In the genomic region with DNA sequence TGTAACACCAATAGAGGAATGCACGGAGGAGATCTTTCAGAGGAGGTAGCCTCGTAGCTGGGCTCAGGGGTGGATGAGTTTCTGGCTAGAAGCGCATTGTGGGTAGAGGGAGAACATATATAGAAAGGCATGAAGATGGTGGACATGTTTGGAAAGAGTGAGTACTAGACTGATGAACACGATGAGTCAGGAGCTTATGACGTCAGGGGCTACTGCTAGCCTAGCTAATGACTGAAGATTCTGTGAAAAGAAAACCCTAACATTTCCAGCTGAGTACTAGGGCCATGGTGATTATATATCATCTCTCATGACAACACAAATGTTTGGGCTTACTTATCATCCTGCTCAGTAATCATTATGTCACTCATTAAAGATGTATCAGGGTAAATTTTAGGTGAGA, we compare ENCODE assay signal across 11 cellular contexts. TPM values are rescaled to one million over a fixed set of nuclear protein-coding genes. Genes with fewer than 3 reads are reported as not detected.
A peak's percentile ranks its signal among the peaks of the same experiment; 100 is the strongest.
DNase-seq lines count a peak whose midpoint lies in the region; ATAC-seq and TF ChIP-seq lines count a peak whose summit lies in the region.
"Had no signal": no experiment of that assay in that cellular context is flagged by ENCODE, and none has a peak within 500 bp of the region (broad histone marks: within the 10 kb centered on the region; RNA-seq: fewer than 3 reads in every experiment).

No MANE protein-coding gene starts in this region.

- CTCF ChIA-PET in activated CD4-positive, alpha-beta T cell treated with anti-CD3 and anti-CD28 coated beads for 36 hours (lab: Charles Lee), result interaction anchor here (0.6 to 2.8 kb wide), 6 partner anchors 20 to 109 kb away, joined by 3 to 14 read pairs (median 7); a partner anchor contains a TSS

- H3K4me1 Mint-ChIP-seq in activated CD4-positive, alpha-beta T cell treated with anti-CD3 and anti-CD28 coated beads for 36 hours, result peaks cover 39% of the 10 kb centered on the region

- no peak for TF ChIP-seq CTCF in coronary artery (IDR thresholded peaks at IDR 0.05)

- H3K4me3 Mint-ChIP-seq in activated CD4-positive, alpha-beta T cell treated with anti-CD3 and anti-CD28 coated beads for 36 hours, result no peak overlapping the region

- H3K27me3 ChIP-seq in SJCRH30, result no peaks in the 10 kb centered on the region

- ATAC-seq in activated CD4-positive, alpha-beta T cell treated with anti-CD3 and anti-CD28 coated beads for 36 hours, result peak; percentile 59
- ATAC-seq in GM21576 (IDR thresholded peaks at IDR 0.05; ENCODE audit: unreplicated experiment), result no peak

- intact Hi-C loops in activated CD4-positive, alpha-beta T cell treated with anti-CD3 and anti-CD28 coated beads for 36 hours (cut with DNase I, micrococcal nuclease), result no loop called here

- peaks cover 6% of the 10 kb centered on the region for H3K9me3 Mint-ChIP-seq in activated CD4-positive, alpha-beta T cell treated with anti-CD3 and anti-CD28 coated beads for 36 hours (ENCODE audit: low read depth)

- H3K27ac ChIP-seq in coronary artery (no peak overlapping the region), SJCRH30 (no peak overlapping the region)

- peak overlapping the region; percentile 93 for H3K27ac Mint-ChIP-seq in activated CD4-positive, alpha-beta T cell treated with anti-CD3 and anti-CD28 coated beads for 36 hours

- H3K4me1 ChIP-seq in SJCRH30, result no peaks in the 10 kb centered on the region

- peaks cover 4% of the 10 kb centered on the region for H3K27me3 Mint-ChIP-seq in activated CD4-positive, alpha-beta T cell treated with anti-CD3 and anti-CD28 coated beads for 36 hours

- no peaks in the 10 kb centered on the region for H3K36me3 ChIP-seq in SJCRH30

- peaks cover 3% of the 10 kb centered on the region for H3K36me3 Mint-ChIP-seq in activated CD4-positive, alpha-beta T cell treated with anti-CD3 and anti-CD28 coated beads for 36 hours (ENCODE audit: low read depth)

- POLR2A ChIA-PET in activated CD4-positive, alpha-beta T cell treated with anti-CD3 and anti-CD28 coated beads for 36 hours (lab: Charles Lee), result interaction anchor here (0.6 kb wide), 1 partner anchor 70 kb away, joined by 3 read pairs; no protein-coding TSS in a partner anchor

- H3K4me3 ChIP-seq in coronary artery, result no peak overlapping the region
- H3K4me3 ChIP-seq in SJCRH30, result no peak overlapping the region

- H3K9me3 ChIP-seq in SJCRH30 (replicated peaks), result no peaks in the 10 kb centered on the region

- DNase-seq in activated CD4-positive, alpha-beta T cell treated with anti-CD3 and anti-CD28 coated beads for 36 hours, result peak; percentile 73
- no peak for DNase-seq in activated CD4-positive, alpha-beta T cell treated with anti-CD3 and anti-CD28 coated beads, Interleukin-2, amount 50 U/mL, for 1 hour
- DNase-seq in activated CD4-positive, alpha-beta T cell treated with anti-CD3 and anti-CD28 coated beads, Interleukin-2, amount 50 U/mL, for 4 hours, result peak; percentile 16 to 29
- peak; percentile 12 for DNase-seq in coronary artery (ENCODE audit: low spot score)
- DNase-seq in stimulated activated CD8-positive, alpha-beta memory T cell treated with anti-CD3 and anti-CD28 coated beads, Interleukin-15, amount 100 ng/mL, for 48 hours (ENCODE audit: low read depth in 2 of 2), result peak; percentile 41 to 46
- no peak for DNase-seq in SJCRH30
- DNase-seq in NCI-H2171 (lab: John Stamatoyannopoulos, UW), result no peak
- DNase-seq: NCI-H1105 had no signal

RNA-seq across cellular contexts. Expression of a gene that starts 22.4 kb away (rescaled TPM):
- 1 to 10 TPM; 4.6 to 4.8 TPM for total RNA-seq in activated CD4-positive, alpha-beta T cell treated with anti-CD3 and anti-CD28 coated beads for 36 hours
- total RNA-seq in SJCRH30 (2014; rRNA removed; shearing (Covaris generic)), result not detected in 2 replicates
- total RNA-seq: myocyte had no signal

RNA-seq across cellular contexts. Expression of a gene that starts 37.3 kb away (rescaled TPM):
- total RNA-seq in activated CD4-positive, alpha-beta T cell treated with anti-CD3 and anti-CD28 coated beads for 36 hours, result not detected
- total RNA-seq in SJCRH30 (2014; rRNA removed; shearing (Covaris generic)), result not detected in 2 replicates
- total RNA-seq: cardiac septum, myocyte had no signal

RNA-seq across cellular contexts. Expression of a gene that starts 46.0 kb away (rescaled TPM):
- total RNA-seq in activated CD4-positive, alpha-beta T cell treated with anti-CD3 and anti-CD28 coated beads for 36 hours, result not detected
- not detected in 2 replicates for total RNA-seq in SJCRH30 (2014; rRNA removed; shearing (Covaris generic))
- total RNA-seq: cardiac septum, myocyte had no signal

RNA-seq across cellular contexts. Expression of a gene that starts 52.4 kb away (rescaled TPM):
- not detected for total RNA-seq in activated CD4-positive, alpha-beta T cell treated with anti-CD3 and anti-CD28 coated beads for 36 hours
- total RNA-seq in SJCRH30 (2014; rRNA removed; shearing (Covaris generic)), result not detected in 2 replicates
- total RNA-seq: cardiac septum, myocyte had no signal

Comparison
In these comparisons a context has a peak if more than half of its experiments do, and no peak if none do; other contexts are left out.
1. DNase-seq: peak in activated CD4-positive, alpha-beta T cell treated with anti-CD3 and anti-CD28 coated beads for 36 hours (single experiment), activated CD4-positive, alpha-beta T cell treated with anti-CD3 and anti-CD28 coated beads, Interleukin-2, amount 50 U/mL, for 4 hours (2 of 2), coronary artery (single experiment) and stimulated activated CD8-positive, alpha-beta memory T cell treated with anti-CD3 and anti-CD28 coated beads, Interleukin-15, amount 100 ng/mL, for 48 hours (2 of 2); none in activated CD4-positive, alpha-beta T cell treated with anti-CD3 and anti-CD28 coated beads, Interleukin-2, amount 50 U/mL, for 1 hour (single experiment), SJCRH30 (0 of 2) and NCI-H2171 (single experiment).